ENCODE assay signal across 8 cellular contexts in the genomic region with DNA sequence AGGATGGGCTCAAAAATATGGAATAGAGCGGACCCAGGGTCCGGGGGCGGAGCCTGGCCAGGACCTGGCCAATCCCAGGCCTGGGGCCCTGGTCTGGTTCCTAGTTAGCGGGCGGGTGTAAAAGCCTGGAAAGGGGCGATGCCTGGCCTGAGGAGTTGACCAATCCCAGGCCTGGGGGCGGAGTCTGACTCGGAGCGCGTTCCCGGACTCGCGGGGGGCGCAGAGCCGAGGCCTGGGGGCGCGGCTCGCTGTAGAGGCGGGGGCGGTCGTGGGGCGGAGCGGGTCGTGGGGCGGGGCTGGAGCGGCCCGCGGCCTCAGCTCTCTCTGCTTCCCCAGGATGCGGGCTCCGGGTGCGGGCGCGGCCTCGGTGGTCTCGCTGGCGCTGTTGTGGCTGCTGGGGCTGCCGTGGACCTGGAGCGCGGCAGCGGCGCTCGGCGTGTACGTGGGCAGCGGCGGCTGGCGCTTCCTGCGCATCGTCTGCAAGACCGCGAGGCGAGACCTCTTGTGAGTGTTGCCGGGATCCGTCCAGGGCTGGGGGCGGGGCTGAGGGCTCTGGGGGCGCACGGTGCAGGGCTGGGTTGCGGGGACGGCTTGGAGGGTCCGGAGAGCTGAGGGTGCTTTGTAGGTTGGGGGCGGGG. TPM values are rescaled to one million over a fixed set of nuclear protein-coding genes. Genes with fewer than 3 reads are reported as not detected.
DNase-seq lines count a peak whose midpoint lies in the region; ATAC-seq lines count a peak whose summit lies in the region.

A gene (plus strand): TSS at position 321 of the 638 bp plus-strand sequence. CDS start 17 bp downstream, at position 338.

- intact Hi-C loops in left colon (cut with DNase I, micrococcal nuclease) = no loop called here

- ATAC-seq in GM19035 (IDR thresholded peaks at IDR 0.05; ENCODE audit: unreplicated experiment) (peak; percentile 71), HG03354 (IDR thresholded peaks at IDR 0.05; ENCODE audit: poor library complexity, severe bottlenecking, unreplicated experiment) (peak; percentile 73), left colon (peak; percentile 87)

- peak; percentile 96 for DNase-seq in AG20443 (ENCODE audit: low spot score)
- DNase-seq in NCI-H510A (lab: John Stamatoyannopoulos, UW) = peak; percentile 98
- DNase-seq in activated CD4-positive, alpha-beta T cell treated with anti-CD3 and anti-CD28 coated beads for 48 hours = peak; percentile 93
- DNase-seq in cortex of kidney (lab: John Stamatoyannopoulos, UW) = peak; percentile 80
- peak; percentile 98 to 99 for DNase-seq in left colon
- DNase-seq in stimulated activated CD4-positive, alpha-beta T cell treated with anti-CD3 and anti-CD28 coated beads, Interleukin-1b, Interleukin-23, amount 100 ng/mL, for 24 hours (ENCODE audit: low read depth in 4 of 4, low spot score in 1 of 4) = peak; percentile 69 to 88 (median 78)

RNA-seq across cellular contexts. Expression of the gene that starts here (rescaled TPM):
- 1 to 10 TPM; 4.8 to 7.1 TPM for total RNA-seq in left colon

Comparison
In these comparisons a context has a peak if more than half of its experiments do, and no peak if none do; other contexts are left out.
1. Peak in every context shown above with its lines: DNase-seq and ATAC-seq.